ENCODE assay signal across 9 cellular contexts in genomic region chr22:37953062-37953436, GRCh38. TPM values are rescaled to one million over a fixed set of nuclear protein-coding genes. Genes with fewer than 3 reads are reported as not detected.
DNase-seq lines count a peak whose midpoint lies in the region; ATAC-seq and TF ChIP-seq lines count a peak whose summit lies in the region.
"Had no signal": no experiment of that assay in that cellular context is flagged by ENCODE, and none has a peak within 500 bp of the region (broad histone marks: within the 10 kb centered on the region; RNA-seq: fewer than 3 reads in every experiment).

No MANE protein-coding gene starts in this region.

- CTCF ChIA-PET in CD8-positive, alpha-beta T cell (lab: Charles Lee) = interaction anchor here (0.6 to 2.9 kb wide), 2 partner anchors 12 to 90 kb away, joined by 3 to 15 read pairs; no protein-coding TSS in a partner anchor
- CTCF ChIA-PET in activated CD4-positive, alpha-beta memory T cell treated with anti-CD3 and anti-CD28 coated beads, Interleukin-2, amount 10 ng/mL, durations not matched to agents 7 days and 5 days (lab: Charles Lee) = interaction anchor here (0.7 to 3.1 kb wide), 13 partner anchors 12 to 316 kb away, joined by 3 to 21 read pairs (median 4); partner anchors contain the start of genes MICALL1 and PDXP

- no peak for DNase-seq in CD8-positive, alpha-beta T cell
- DNase-seq in HFFc6 (peak; percentile 33), right atrium auricular region (ENCODE audit: low spot score) (peak; percentile 62), CD1c-positive myeloid dendritic cell (ENCODE audit: extremely low spot score) (no peak), NCI-H2171 treated with DMSO at 0.1 percent for 48 hours (lab: John Stamatoyannopoulos, UW) (no peak), cerebellar nuclear complex (lab: John Stamatoyannopoulos, UW) (no peak)
- no peak for DNase-seq in activated CD4-positive, alpha-beta memory T cell treated with anti-CD3 and anti-CD28 coated beads, Interleukin-2, amount 10 ng/mL, durations not matched to agents 7 days and 5 days

- peak; percentile 43 for ATAC-seq in CD8-positive, alpha-beta T cell

- H3K27me3 ChIP-seq in CD8-positive, alpha-beta T cell (ENCODE audit: insufficient read depth, low read length) = no peaks in the 10 kb centered on the region
- H3K27me3 ChIP-seq in right atrium auricular region = no peaks in the 10 kb centered on the region

- H3K4me1 Mint-ChIP-seq in CD8-positive, alpha-beta T cell (ENCODE audit: low read depth) = peaks cover 42% of the 10 kb centered on the region
- peaks cover 28% of the 10 kb centered on the region for H3K4me1 Mint-ChIP-seq in HFFc6 (ENCODE audit: low read depth)
- peaks cover 36% of the 10 kb centered on the region for H3K4me1 Mint-ChIP-seq in activated CD4-positive, alpha-beta memory T cell treated with anti-CD3 and anti-CD28 coated beads, Interleukin-2, amount 10 ng/mL, durations not matched to agents 7 days and 5 days

- no peak for TF ChIP-seq CTCF in CD8-positive, alpha-beta T cell (IDR thresholded peaks at IDR 0.05)
- no peak for TF ChIP-seq CTCF in HFFc6 (IDR thresholded peaks at IDR 0.05)
- no peak for TF ChIP-seq CTCF in right atrium auricular region (IDR thresholded peaks at IDR 0.05)

- H3K9me3 ChIP-seq in CD8-positive, alpha-beta T cell (ENCODE audit: low read length) = no peaks in the 10 kb centered on the region
- no peaks in the 10 kb centered on the region for H3K9me3 ChIP-seq in right atrium auricular region

- H3K4me3 Mint-ChIP-seq in CD8-positive, alpha-beta T cell = peak overlapping the region; percentile 100
- peak overlapping the region; percentile 98 for H3K4me3 Mint-ChIP-seq in HFFc6
- peak overlapping the region; percentile 99 for H3K4me3 Mint-ChIP-seq in activated CD4-positive, alpha-beta memory T cell treated with anti-CD3 and anti-CD28 coated beads, Interleukin-2, amount 10 ng/mL, durations not matched to agents 7 days and 5 days

- POLR2A ChIA-PET in CD8-positive, alpha-beta T cell (lab: Charles Lee) = interaction anchor here (0.7 to 1.1 kb wide), 2 partner anchors 56 to 532 kb away, joined by 3 to 7 read pairs; no protein-coding TSS in a partner anchor
- POLR2A ChIA-PET in activated CD4-positive, alpha-beta memory T cell treated with anti-CD3 and anti-CD28 coated beads, Interleukin-2, amount 10 ng/mL, durations not matched to agents 7 days and 5 days (lab: Charles Lee) = interaction anchor here (0.9 to 1.4 kb wide), 4 partner anchors 15 to 150 kb away, joined by 3 to 9 read pairs (median 4); partner anchors contain the start of gene MICALL1

- peaks cover 35% of the 10 kb centered on the region for H3K36me3 Mint-ChIP-seq in CD8-positive, alpha-beta T cell
- H3K36me3 Mint-ChIP-seq in HFFc6 (ENCODE audit: low read depth) = peaks cover 21% of the 10 kb centered on the region
- H3K36me3 Mint-ChIP-seq in activated CD4-positive, alpha-beta memory T cell treated with anti-CD3 and anti-CD28 coated beads, Interleukin-2, amount 10 ng/mL, durations not matched to agents 7 days and 5 days (ENCODE audit: low read depth) = peaks cover 19% of the 10 kb centered on the region

- H3K4me3 ChIP-seq in CD8-positive, alpha-beta T cell (ENCODE audit: low read depth, low read length) = peak overlapping the region; percentile 98
- H3K4me3 ChIP-seq in right atrium auricular region = peak overlapping the region; percentile 91
- H3K4me3 ChIP-seq in skin epidermis = peak overlapping the region; percentile 79 to 97 (median 90)

- H3K36me3 ChIP-seq in CD8-positive, alpha-beta T cell (ENCODE audit: insufficient read depth, low read length) = peaks cover 14% of the 10 kb centered on the region
- H3K36me3 ChIP-seq in right atrium auricular region = peaks cover 16% of the 10 kb centered on the region

- no peaks in the 10 kb centered on the region for H3K9me3 Mint-ChIP-seq in CD8-positive, alpha-beta T cell
- H3K9me3 Mint-ChIP-seq in HFFc6 = no peaks in the 10 kb centered on the region
- no peaks in the 10 kb centered on the region for H3K9me3 Mint-ChIP-seq in activated CD4-positive, alpha-beta memory T cell treated with anti-CD3 and anti-CD28 coated beads, Interleukin-2, amount 10 ng/mL, durations not matched to agents 7 days and 5 days

- H3K4me1 ChIP-seq in CD8-positive, alpha-beta T cell (ENCODE audit: insufficient read depth, low read length) = peaks cover 13% of the 10 kb centered on the region
- H3K4me1 ChIP-seq in right atrium auricular region = peaks cover 0 to 21% of the 10 kb centered on the region in 2 donors

- peak overlapping the region; percentile 98 for H3K27ac Mint-ChIP-seq in CD8-positive, alpha-beta T cell
- peak overlapping the region; percentile 90 for H3K27ac Mint-ChIP-seq in HFFc6
- H3K27ac Mint-ChIP-seq in activated CD4-positive, alpha-beta memory T cell treated with anti-CD3 and anti-CD28 coated beads, Interleukin-2, amount 10 ng/mL, durations not matched to agents 7 days and 5 days = no peak overlapping the region

- intact Hi-C loops in CD8-positive, alpha-beta T cell (cut with DNase I, micrococcal nuclease) = loop anchor here (1.0 to 5.0 kb wide), 7 partner anchors 47 to 346 kb away; partner anchors contain the start of genes ANKRD54 (in 2 of the 2), EIF3L (in 1 of the 2), GCAT (in 1 of the 2) and GGA1 (in 1 of the 2)

- H3K27ac ChIP-seq in CD8-positive, alpha-beta T cell (ENCODE audit: low read depth, low read length) = peak overlapping the region; percentile 79
- H3K27ac ChIP-seq in right atrium auricular region = peak overlapping the region; percentile 60 to 79
- H3K27ac ChIP-seq in skin epidermis = peak overlapping the region in 15 of 21 experiments; percentile 18 to 92 (median 85)

- H3K27me3 Mint-ChIP-seq in CD8-positive, alpha-beta T cell (ENCODE audit: low read depth) = peaks cover 12% of the 10 kb centered on the region
- peaks cover 5% of the 10 kb centered on the region; the same call in 1 of the 2 replicates for H3K27me3 Mint-ChIP-seq in HFFc6 (ENCODE audit: insufficient read depth)
- peaks cover 16% of the 10 kb centered on the region for H3K27me3 Mint-ChIP-seq in activated CD4-positive, alpha-beta memory T cell treated with anti-CD3 and anti-CD28 coated beads, Interleukin-2, amount 10 ng/mL, durations not matched to agents 7 days and 5 days

RNA-seq across cellular contexts. Expression of gene C22orf23, which starts 0.4 kb away (rescaled TPM):
- under 1 TPM in 1 of 2 experiments, not detected in 1; 0.43 TPM for total RNA-seq in CD8-positive, alpha-beta T cell
- total RNA-seq in HFFc6 (2021; fragmentation: NEBNext Ultra II Directional; extraction: Animal tissue kit (Norgen Biotek cat#: 25700)) = under 1 TPM; 0.43 to 0.73 (median 0.54) TPM
- not detected for total RNA-seq in activated CD4-positive, alpha-beta memory T cell treated with anti-CD3 and anti-CD28 coated beads, Interleukin-2, amount 10 ng/mL, durations not matched to agents 7 days and 5 days
- total RNA-seq in right atrium auricular region = under 1 TPM in 1 of 2 donors, not detected in 1; 0.39 TPM

RNA-seq across cellular contexts. Expression of gene POLR2F, which starts 0.5 kb away (rescaled TPM):
- 10 to 100 TPM; 22.7 to 25.6 TPM for total RNA-seq in CD8-positive, alpha-beta T cell
- 100 to 1,000 TPM in 4 of 6 experiments, 10 to 100 TPM in 2; 91.6 to 130 (median 107) TPM for total RNA-seq in HFFc6 (2021; fragmentation: NEBNext Ultra II Directional; extraction: Animal tissue kit (Norgen Biotek cat#: 25700))
- 10 to 100 TPM; 50.1 to 56.4 TPM for total RNA-seq in activated CD4-positive, alpha-beta memory T cell treated with anti-CD3 and anti-CD28 coated beads, Interleukin-2, amount 10 ng/mL, durations not matched to agents 7 days and 5 days
- total RNA-seq in right atrium auricular region = 10 to 100 TPM; 53.2 to 62.1 TPM

RNA-seq across cellular contexts. Expression of gene SOX10, which starts 31.3 kb away (rescaled TPM):
- total RNA-seq in CD8-positive, alpha-beta T cell = not detected
- total RNA-seq in HFFc6 (2021; fragmentation: NEBNext Ultra II Directional; extraction: Animal tissue kit (Norgen Biotek cat#: 25700)) = not detected
- total RNA-seq in activated CD4-positive, alpha-beta memory T cell treated with anti-CD3 and anti-CD28 coated beads, Interleukin-2, amount 10 ng/mL, durations not matched to agents 7 days and 5 days = not detected
- total RNA-seq in right atrium auricular region = 1 to 10 TPM; 1.5 to 7.0 TPM
- total RNA-seq: NCI-H460 had no signal

RNA-seq across cellular contexts. Expression of gene MICALL1, which starts 47.0 kb away (rescaled TPM):
- total RNA-seq in CD8-positive, alpha-beta T cell = 10 to 100 TPM; 15.3 to 18.1 TPM
- 10 to 100 TPM; 37.7 to 46.5 (median 40.5) TPM for total RNA-seq in HFFc6 (2021; fragmentation: NEBNext Ultra II Directional; extraction: Animal tissue kit (Norgen Biotek cat#: 25700))
- total RNA-seq in activated CD4-positive, alpha-beta memory T cell treated with anti-CD3 and anti-CD28 coated beads, Interleukin-2, amount 10 ng/mL, durations not matched to agents 7 days and 5 days = 10 to 100 TPM; 21.8 to 24.1 TPM
- 10 to 100 TPM; 16.9 TPM for total RNA-seq in right atrium auricular region

Comparison
In these comparisons a context has a peak if more than half of its experiments do, and no peak if none do; other contexts are left out.
1. DNase-seq: peak in HFFc6 (single experiment) and right atrium auricular region (single experiment); none in CD8-positive, alpha-beta T cell (0 of 7), activated CD4-positive, alpha-beta memory T cell treated with anti-CD3 and anti-CD28 coated beads, Interleukin-2, amount 10 ng/mL, durations not matched to agents 7 days and 5 days (single experiment), CD1c-positive myeloid dendritic cell (single experiment), NCI-H2171 treated with DMSO at 0.1 percent for 48 hours (single experiment) and cerebellar nuclear complex (0 of 2).
2. Peak in every context shown above with its lines, with median percentiles within 50 percentile points of each other: H3K27ac ChIP-seq, H3K4me3 ChIP-seq and H3K4me3 Mint-ChIP-seq.